In genomic region chr12:128133321-128134050, GRCh38 we compare ENCODE assay signal across 26 cellular contexts.
"Had no signal": no experiment of that assay in that cellular context is flagged by ENCODE, and none has a peak within 500 bp of the region (broad histone marks: within the 10 kb centered on the region; RNA-seq: fewer than 3 reads in every experiment).

No MANE protein-coding gene starts in this region.

- H3K4me2 ChIP-seq: neural progenitor cell had no signal

- DNase-seq: activated CD4-positive, alpha-beta T cell treated with anti-CD3 and anti-CD28 coated beads for 48 hours; activated CD4-positive, alpha-beta T cell treated with anti-CD3 and anti-CD28 coated beads, Interleukin-2, amount 50 U/mL, for 48 hours; activated CD8-positive, alpha-beta memory T cell treated with anti-CD3 and anti-CD28 coated beads for 24 hours; activated effector memory CD4-positive, alpha-beta T cell treated with Interleukin-2 at 50 U/mL for 16 hours; activated naive CD4-positive, alpha-beta T cell treated with Interleukin-2 at 50 U/mL for 16 hours; anterior cingulate cortex; effector CD4-positive, alpha-beta T cell; foreskin keratinocyte; kidney glomerular epithelial cell; left lung; lower lobe of right lung; mesenchymal stem cell; naive thymus-derived CD8-positive, alpha-beta T cell; occipital lobe; right cardiac atrium; stimulated activated CD4-positive, alpha-beta T cell treated with anti-CD3 and anti-CD28 coated beads, Interleukin-15, amount 100 ng/mL, for 24 hours; stimulated activated CD4-positive, alpha-beta T cell treated with anti-CD3 and anti-CD28 coated beads, Interleukin-2, amount 100 ng/mL, for 24 hours; stimulated activated naive CD4-positive, alpha-beta T cell; tibial artery; upper lobe of right lung; WERI-Rb-1 had no signal

- H3K9ac ChIP-seq: neural progenitor cell, parathyroid adenoma had no signal

- H3K27ac ChIP-seq: esophagus muscularis mucosa, foreskin keratinocyte, left lung, lower lobe of right lung, neural progenitor cell, parathyroid adenoma, suprapubic skin, tibial artery, upper lobe of right lung, WERI-Rb-1 had no signal

- H3K4me3 ChIP-seq: esophagus muscularis mucosa, left lung, lower lobe of right lung, neural progenitor cell, suprapubic skin, tibial artery, upper lobe of right lung had no signal

- H3K9me3 ChIP-seq: esophagus muscularis mucosa, left lung, lower lobe of right lung, suprapubic skin, tibial artery, upper lobe of right lung had no signal

- H3K36me3 ChIP-seq: esophagus muscularis mucosa, left lung, lower lobe of right lung, neural progenitor cell, suprapubic skin, tibial artery, upper lobe of right lung, WERI-Rb-1 had no signal

- ATAC-seq: activated CD4-positive, CD25-positive, alpha-beta regulatory T cell treated with anti-CD3 and anti-CD28 coated beads, Interleukin-2, amount 50 U/mL, for 24 hours; foreskin keratinocyte; left lung; lower lobe of right lung; naive thymus-derived CD8-positive, alpha-beta T cell had no signal

- H3K4me1 ChIP-seq: esophagus muscularis mucosa, foreskin keratinocyte, left lung, lower lobe of right lung, neural progenitor cell, suprapubic skin, upper lobe of right lung had no signal

- H3K27me3 ChIP-seq: foreskin keratinocyte, left lung, neural progenitor cell, suprapubic skin, tibial artery, upper lobe of right lung had no signal
